6 cellular contexts compared by ENCODE assay signal in genomic region chr17:39739020-39739884, GRCh38. TPM values are rescaled to one million over a fixed set of nuclear protein-coding genes. Genes with fewer than 3 reads are reported as not detected.
DNase-seq lines count a peak whose midpoint lies in the region; FAIRE-seq and TF ChIP-seq lines count a peak whose summit lies in the region.

No MANE protein-coding gene starts in this region.

- H3K4me2 ChIP-seq in endothelial cell of umbilical vein (ENCODE audit: insufficient read depth, low read length), result no peak overlapping the region

- POLR2A ChIA-PET in endothelial cell of umbilical vein (lab: Charles Lee), result no interaction called here
- POLR2A ChIA-PET in CD4-positive, alpha-beta memory T cell (lab: Charles Lee; ENCODE audit: partially characterized antibody), result no interaction called here

- peaks cover 39% of the 10 kb centered on the region for H3K4me1 Mint-ChIP-seq in activated naive CD4-positive, alpha-beta T cell treated with anti-CD3 and anti-CD28 coated beads, Interleukin-2, amount 10 ng/mL, durations not matched to agents 7 days and 5 days
- peaks cover 5 to 11% (median 7%) of the 10 kb centered on the region in 4 donors for H3K4me1 Mint-ChIP-seq in CD4-positive, alpha-beta memory T cell

- intact Hi-C loops in endothelial cell of umbilical vein (cut with micrococcal nuclease) (no loop called here), spleen (cut with DNase I; ENCODE audit: low total_unique reads) (no loop called here)
- intact Hi-C loops in CD4-positive, alpha-beta memory T cell (cut with micrococcal nuclease), result no loop called here

- dilution Hi-C loops in endothelial cell of umbilical vein (cut with MboI; ENCODE audit: extremely low pct_ligation_motif_present, low sequenced_read_pairs), result no loop called here

- H3K36me3 Mint-ChIP-seq in activated naive CD4-positive, alpha-beta T cell treated with anti-CD3 and anti-CD28 coated beads, Interleukin-2, amount 10 ng/mL, durations not matched to agents 7 days and 5 days, result no peaks in the 10 kb centered on the region
- no peaks in the 10 kb centered on the region for H3K36me3 Mint-ChIP-seq in CD4-positive, alpha-beta memory T cell

- CTCF ChIA-PET in activated naive CD4-positive, alpha-beta T cell treated with anti-CD3 and anti-CD28 coated beads, Interleukin-2, amount 10 ng/mL, durations not matched to agents 7 days and 5 days (lab: Charles Lee), result no interaction called here
- CTCF ChIA-PET in endothelial cell of umbilical vein (lab: Charles Lee), result interaction anchor here (1.0 to 1.6 kb wide), 2 partner anchors 9 to 118 kb away, joined by 4 to 11 read pairs; partner anchors contain the start of gene MIEN1
- CTCF ChIA-PET in CD4-positive, alpha-beta memory T cell (lab: Charles Lee; ENCODE audit: partially characterized antibody), result no interaction called here

- H3K27me3 ChIP-seq in endothelial cell of umbilical vein (ENCODE audit: control insufficient read depth in 2 of 2, insufficient read depth in 2 of 2, low read length in 2 of 2), result peaks cover 18 to 28% of the 10 kb centered on the region in 2 experiments
- H3K27me3 ChIP-seq in spleen (replicated peaks in 1 of 7), result peaks cover 3 to 85% (median 41%) of the 10 kb centered on the region in 7 donors
- H3K27me3 ChIP-seq in CD4-positive, alpha-beta memory T cell (ENCODE audit: insufficient read depth, low read length), result no peaks in the 10 kb centered on the region

- BruUV-seq in endothelial cell of umbilical vein (replicated peaks; lab: Mats Ljungman, UMichigan), result no TSS peak

- H2AFZ ChIP-seq in endothelial cell of umbilical vein (ENCODE audit: low read depth, low read length), result peak overlapping the region; percentile 65

- H4K20me1 ChIP-seq in endothelial cell of umbilical vein (replicated peaks; ENCODE audit: control insufficient read depth, extremely low read depth, insufficient read depth, low read length), result no peaks in the 10 kb centered on the region

- no peaks in the 10 kb centered on the region for H3K9me3 Mint-ChIP-seq in activated naive CD4-positive, alpha-beta T cell treated with anti-CD3 and anti-CD28 coated beads, Interleukin-2, amount 10 ng/mL, durations not matched to agents 7 days and 5 days
- H3K9me3 Mint-ChIP-seq in CD4-positive, alpha-beta memory T cell, result peaks cover 0 to 2% (median 0%) of the 10 kb centered on the region in 8 donors

- H3K9me1 ChIP-seq in endothelial cell of umbilical vein (replicated peaks; ENCODE audit: control insufficient read depth, extremely low read depth, insufficient read depth, low read length), result no peaks in the 10 kb centered on the region

- no peak overlapping the region for H3K9ac ChIP-seq in endothelial cell of umbilical vein (replicated peaks; ENCODE audit: extremely low read depth, insufficient read depth, low read length)

- H3K27ac ChIP-seq in endothelial cell of umbilical vein (ENCODE audit: insufficient read depth, low read depth, low read length), result no peak overlapping the region
- H3K27ac ChIP-seq in spleen, result peak overlapping the region in 1 of 8 donors; percentile 45
- no peak overlapping the region for H3K27ac ChIP-seq in CD4-positive, alpha-beta memory T cell (ENCODE audit: low read depth, low read length)

- H3K4me1 ChIP-seq in endothelial cell of umbilical vein (ENCODE audit: control insufficient read depth, extremely low read depth, insufficient read depth, low read length) (peaks cover 14% of the 10 kb centered on the region), spleen (peaks cover 7 to 43% (median 31%) of the 10 kb centered on the region in 6 donors)
- peaks cover 8% of the 10 kb centered on the region for H3K4me1 ChIP-seq in CD4-positive, alpha-beta memory T cell (ENCODE audit: insufficient read depth, low read length)

- TF ChIP-seq CTCF in endothelial cell of umbilical vein (IDR thresholded peaks at IDR 0.05; ENCODE audit: extremely low read depth in 1 of 2, insufficient read depth in 1 of 2, low read depth in 1 of 2, low read length in 2 of 2), result no peak
- TF ChIP-seq CTCF in spleen (IDR thresholded peaks at IDR 0.05 in 8 of 11, conservative IDR thresholded peaks at IDR 0.05 in 3 of 11), result no peak
- TF ChIP-seq CTCF in D721Med (IDR thresholded peaks at IDR 0.05; ENCODE audit: insufficient read depth, missing control alignments), result no peak

- no peaks in the 10 kb centered on the region for H3K9me3 ChIP-seq in endothelial cell of umbilical vein (replicated peaks; ENCODE audit: control insufficient read depth, insufficient read depth, low read length)
- no peaks in the 10 kb centered on the region for H3K9me3 ChIP-seq in spleen
- no peaks in the 10 kb centered on the region for H3K9me3 ChIP-seq in CD4-positive, alpha-beta memory T cell (ENCODE audit: control insufficient read depth in 1 of 2, low read length in 2 of 2)

- H3K4me3 Mint-ChIP-seq in activated naive CD4-positive, alpha-beta T cell treated with anti-CD3 and anti-CD28 coated beads, Interleukin-2, amount 10 ng/mL, durations not matched to agents 7 days and 5 days, result peak overlapping the region; percentile 71
- H3K4me3 Mint-ChIP-seq in CD4-positive, alpha-beta memory T cell, result peak overlapping the region in 4 of 8 donors; percentile 10 to 79 (median 49)

- no peak overlapping the region for H3K4me3 ChIP-seq in endothelial cell of umbilical vein (replicated peaks in 1 of 3; ENCODE audit: insufficient read depth in 1 of 3, low read depth in 1 of 3, low read length in 3 of 3)
- H3K4me3 ChIP-seq in spleen, result peak overlapping the region in 6 of 8 donors; percentile 2 to 59 (median 16)
- H3K4me3 ChIP-seq in CD4-positive, alpha-beta memory T cell (ENCODE audit: low read length in 2 of 2), result no peak overlapping the region

- no peak overlapping the region for H3K27ac Mint-ChIP-seq in activated naive CD4-positive, alpha-beta T cell treated with anti-CD3 and anti-CD28 coated beads, Interleukin-2, amount 10 ng/mL, durations not matched to agents 7 days and 5 days
- H3K27ac Mint-ChIP-seq in CD4-positive, alpha-beta memory T cell, result peak overlapping the region in 3 of 7 donors; percentile 42 to 87 (median 75)

- 13 to 20% (median 18%) methylated on average over 27 to 31 of the region's 31 CpGs for WGBS in spleen, 5 donors

- no peaks in the 10 kb centered on the region for H3K79me2 ChIP-seq in endothelial cell of umbilical vein (ENCODE audit: control insufficient read depth, insufficient read depth, low read length)

- no peak for DNase-seq in activated naive CD4-positive, alpha-beta T cell treated with anti-CD3 and anti-CD28 coated beads, Interleukin-2, amount 10 ng/mL, durations not matched to agents 7 days and 5 days
- DNase-seq in activated naive CD4-positive, alpha-beta T cell treated with Interleukin-2 at 50 U/mL for 16 hours, result no peak
- DNase-seq in endothelial cell of umbilical vein (ENCODE audit: low read depth, low spot score), result no peak
- DNase-seq in spleen, result peak; percentile 70
- no peak for DNase-seq in D721Med (ENCODE audit: insufficient read length, low spot score)
- DNase-seq in CD4-positive, alpha-beta memory T cell, result no peak

- FAIRE-seq in endothelial cell of umbilical vein (lab: Jason Lieb, UNC), result peak; percentile 24
- no peak for FAIRE-seq in D721Med (lab: Jason Lieb, UNC)

- TF ChIP-seq POLR2A in endothelial cell of umbilical vein (IDR thresholded peaks at IDR 0.05; ENCODE audit: low read depth, low read length), result no peak
- no peak for TF ChIP-seq POLR2A in spleen (IDR thresholded peaks at IDR 0.05)

- peaks cover 95% of the 10 kb centered on the region for H3K27me3 Mint-ChIP-seq in activated naive CD4-positive, alpha-beta T cell treated with anti-CD3 and anti-CD28 coated beads, Interleukin-2, amount 10 ng/mL, durations not matched to agents 7 days and 5 days
- peaks cover 6 to 19% of the 10 kb centered on the region in 2 donors for H3K27me3 Mint-ChIP-seq in CD4-positive, alpha-beta memory T cell

- H3K36me3 ChIP-seq in endothelial cell of umbilical vein (ENCODE audit: control insufficient read depth in 2 of 2, extremely low read depth in 1 of 2, insufficient read depth in 2 of 2, low read length in 2 of 2) (no peaks in the 10 kb centered on the region), spleen (no peaks in the 10 kb centered on the region)
- no peaks in the 10 kb centered on the region for H3K36me3 ChIP-seq in CD4-positive, alpha-beta memory T cell (ENCODE audit: insufficient read depth, low read length)

RNA-seq across cellular contexts. Expression of gene GRB7, which starts 1.5 kb away (rescaled TPM):
- total RNA-seq in endothelial cell of umbilical vein, result not detected in 2 replicates
- polyA plus RNA-seq in endothelial cell of umbilical vein, result 0.04 and 0.06 TPM in 2 replicates
- polyA plus RNA-seq in endothelial cell of umbilical vein (2011; cell fraction: cytosol; rRNA removed), result 0.04 TPM in 1 of 2 replicates, not detected in the other
- 0.17 and 0.24 TPM in 2 replicates for polyA plus RNA-seq in endothelial cell of umbilical vein (2011; cell fraction: nucleus; rRNA removed)
- polyA plus RNA-seq in endothelial cell of umbilical vein (2012), result 0.15 and 0.35 TPM in 2 replicates
- polyA minus RNA-seq in endothelial cell of umbilical vein, result 0.36 TPM in 1 of 2 replicates, not detected in the other
- polyA minus RNA-seq in endothelial cell of umbilical vein (2011; cell fraction: cytosol; rRNA and poly(A)+ RNA removed), result 2.7 TPM
- not detected in 2 replicates for polyA minus RNA-seq in endothelial cell of umbilical vein (2011; cell fraction: nucleus; rRNA and poly(A)+ RNA removed)
- 1 to 10 TPM in 2 of 7 donors, under 1 TPM in 4, not detected in 1; 0.51 to 1.9 (median 0.66) TPM for total RNA-seq in spleen
- under 1 TPM; 0.04 to 0.19 (median 0.14) TPM for polyA plus RNA-seq in spleen
- not detected for total RNA-seq in CD4-positive, alpha-beta memory T cell
- not detected for polyA plus RNA-seq in CD4-positive, alpha-beta memory T cell

RNA-seq across cellular contexts. Expression of gene MIEN1, which starts 8.9 kb away (rescaled TPM):
- total RNA-seq in endothelial cell of umbilical vein (42.4 and 51.1 TPM in 2 replicates), spleen (10 to 100 TPM; 28.0 to 58.2 (median 40.5) TPM)
- polyA plus RNA-seq in endothelial cell of umbilical vein (74.1 and 74.5 TPM in 2 replicates), spleen (10 to 100 TPM; 60.9 to 85.2 (median 78.7) TPM)
- 70.9 and 81.7 TPM in 2 replicates for polyA plus RNA-seq in endothelial cell of umbilical vein (2011; cell fraction: cytosol; rRNA removed)
- polyA plus RNA-seq in endothelial cell of umbilical vein (2011; cell fraction: nucleus; rRNA removed), result 26.5 and 26.8 TPM in 2 replicates
- polyA plus RNA-seq in endothelial cell of umbilical vein (2012), result 71.2 and 91.6 TPM in 2 replicates
- polyA minus RNA-seq in endothelial cell of umbilical vein, result 19.7 and 20.0 TPM in 2 replicates
- 23.8 TPM for polyA minus RNA-seq in endothelial cell of umbilical vein (2011; cell fraction: cytosol; rRNA and poly(A)+ RNA removed)
- 10.8 TPM in 2 replicates for polyA minus RNA-seq in endothelial cell of umbilical vein (2011; cell fraction: nucleus; rRNA and poly(A)+ RNA removed)
- total RNA-seq in CD4-positive, alpha-beta memory T cell, result 10 to 100 TPM; 35.8 TPM
- 10 to 100 TPM; 90.8 to 96.6 TPM for polyA plus RNA-seq in CD4-positive, alpha-beta memory T cell

RNA-seq across cellular contexts. Expression of gene ERBB2, which starts 39.4 kb away (rescaled TPM):
- total RNA-seq in endothelial cell of umbilical vein (29.1 and 32.9 TPM in 2 replicates), spleen (10 to 100 TPM in 5 of 7 donors, 1 to 10 TPM in 2; 8.5 to 15.9 (median 13.8) TPM)
- polyA plus RNA-seq in endothelial cell of umbilical vein (20.6 and 22.8 TPM in 2 replicates), spleen (1 to 10 TPM; 3.4 to 6.6 (median 4.3) TPM)
- polyA plus RNA-seq in endothelial cell of umbilical vein (2011; cell fraction: cytosol; rRNA removed), result 12.2 and 14.5 TPM in 2 replicates
- polyA plus RNA-seq in endothelial cell of umbilical vein (2011; cell fraction: nucleus; rRNA removed), result 20.0 and 24.1 TPM in 2 replicates
- polyA plus RNA-seq in endothelial cell of umbilical vein (2012), result 19.6 and 32.9 TPM in 2 replicates
- polyA minus RNA-seq in endothelial cell of umbilical vein, result 27.5 and 44.6 TPM in 2 replicates
- 13.6 TPM for polyA minus RNA-seq in endothelial cell of umbilical vein (2011; cell fraction: cytosol; rRNA and poly(A)+ RNA removed)
- polyA minus RNA-seq in endothelial cell of umbilical vein (2011; cell fraction: nucleus; rRNA and poly(A)+ RNA removed), result 10.1 and 16.2 TPM in 2 replicates
- 1 to 10 TPM; 4.1 to 4.5 TPM for total RNA-seq in CD4-positive, alpha-beta memory T cell
- under 1 TPM in 1 of 2 donors, not detected in 1; 0.55 TPM for polyA plus RNA-seq in CD4-positive, alpha-beta memory T cell

RNA-seq across cellular contexts. Expression of gene PGAP3, which starts 51.4 kb away (rescaled TPM):
- total RNA-seq in endothelial cell of umbilical vein, result 6.4 and 7.0 TPM in 2 replicates
- polyA plus RNA-seq in endothelial cell of umbilical vein, result 14.9 and 17.0 TPM in 2 replicates
- polyA plus RNA-seq in endothelial cell of umbilical vein (2011; cell fraction: cytosol; rRNA removed), result 6.9 and 9.6 TPM in 2 replicates
- 31.1 and 34.7 TPM in 2 replicates for polyA plus RNA-seq in endothelial cell of umbilical vein (2011; cell fraction: nucleus; rRNA removed)
- 4.2 and 6.0 TPM in 2 replicates for polyA plus RNA-seq in endothelial cell of umbilical vein (2012)
- polyA minus RNA-seq in endothelial cell of umbilical vein, result 8.3 and 9.9 TPM in 2 replicates
- polyA minus RNA-seq in endothelial cell of umbilical vein (2011; cell fraction: cytosol; rRNA and poly(A)+ RNA removed), result 2.4 TPM
- polyA minus RNA-seq in endothelial cell of umbilical vein (2011; cell fraction: nucleus; rRNA and poly(A)+ RNA removed), result 5.9 and 6.2 TPM in 2 replicates
- total RNA-seq in spleen, result 10 to 100 TPM; 15.5 to 27.4 (median 20.7) TPM
- 10 to 100 TPM; 11.5 to 21.3 (median 18.3) TPM for polyA plus RNA-seq in spleen
- 10 to 100 TPM; 29.6 to 30.5 TPM for total RNA-seq in CD4-positive, alpha-beta memory T cell
- polyA plus RNA-seq in CD4-positive, alpha-beta memory T cell, result 10 to 100 TPM; 22.1 to 26.5 TPM

Comparison
In these comparisons a context has a peak if more than half of its experiments do, and no peak if none do; other contexts are left out.
1. H3K4me3 ChIP-seq: peak in spleen (6 of 8); none in endothelial cell of umbilical vein (0 of 3) and CD4-positive, alpha-beta memory T cell (0 of 2).